In genomic region chr20:50052550-50052949, GRCh38 we compare ENCODE assay signal across 18 cellular contexts.
DNase-seq lines count a peak whose midpoint lies in the region; ATAC-seq, FAIRE-seq and TF ChIP-seq lines count a peak whose summit lies in the region.
"Had no signal": no experiment of that assay in that cellular context is flagged by ENCODE, and none has a peak within 500 bp of the region (broad histone marks: within the 10 kb centered on the region; RNA-seq: fewer than 3 reads in every experiment).

No MANE protein-coding gene starts in this region.

- TF ChIP-seq CTCF in IMR-90 (conservative IDR thresholded peaks at IDR 0.05; ENCODE audit: low read depth, low read length) (no peak), nephron (IDR thresholded peaks at IDR 0.05; ENCODE audit: unreplicated experiment in 3 of 3) (no peak), spleen (IDR thresholded peaks at IDR 0.05 in 8 of 11, conservative IDR thresholded peaks at IDR 0.05 in 3 of 11) (no peak)
- TF ChIP-seq CTCF in CD4-positive, alpha-beta T cell (IDR thresholded peaks at IDR 0.05): no peak

- no peak overlapping the region for H3K4me2 ChIP-seq in IMR-90 (ENCODE audit: low read depth, low read length)
- H3K4me2 ChIP-seq: KMS-11 had no signal

- H3K9ac ChIP-seq in IMR-90 (ENCODE audit: low read depth, low read length) (no peak overlapping the region), SK-N-MC (ENCODE audit: insufficient read length) (no peak overlapping the region)
- H3K9ac ChIP-seq: KMS-11 had no signal

- no peak overlapping the region for H4K91ac ChIP-seq in IMR-90 (ENCODE audit: insufficient read depth, low read depth, low read length)

- no peaks in the 10 kb centered on the region for H4K20me1 ChIP-seq in IMR-90 (ENCODE audit: insufficient read depth, low read length)

- peak overlapping the region; percentile 60 for H2AK9ac ChIP-seq in IMR-90 (replicated peaks; ENCODE audit: low read depth, low read length, poor library complexity)

- no peak overlapping the region for H3K18ac ChIP-seq in IMR-90 (ENCODE audit: low read depth, low read length)

- DNase-seq in IMR-90 (no peak), SK-N-MC (ENCODE audit: low read depth, low spot score) (no peak), spleen (no peak), SKM-1 treated with dmso at 0.1 percent for 144 hours (lab: John Stamatoyannopoulos, UW; ENCODE audit: unreplicated experiment) (no peak), H54 (ENCODE audit: insufficient read length, low spot score) (no peak)
- no peak for DNase-seq in CD4-positive, alpha-beta T cell
- DNase-seq: CD4-positive, alpha-beta memory T cell; GOT3; NCI-H1092; NCI-H2081 treated with DMSO at 0.1 percent for 48 hours; NCI-H226; NCI-H526 treated with DMSO at 0.1 percent for 48 hours; NK-92 treated with Interleukin-12 subunit alpha and Interleukin-12 subunit beta, amount 100 ng/mL, for 24 hours; RPMI8226; T-cell had no signal

- H3K27me3 ChIP-seq in IMR-90 (ENCODE audit: control insufficient read depth, insufficient read depth, low read length): no peaks in the 10 kb centered on the region
- H3K27me3 ChIP-seq in spleen (replicated peaks in 1 of 7): no peaks in the 10 kb centered on the region
- peaks cover under 1% of the 10 kb centered on the region for H3K27me3 ChIP-seq in CD4-positive, alpha-beta T cell (ENCODE audit: control insufficient read depth, insufficient read depth, low read length)

- CTCF ChIA-PET in IMR-90 (lab: Yijun Ruan, JAX): no interaction called here
- CTCF ChIA-PET in CD4-positive, alpha-beta T cell (lab: Charles Lee): no interaction called here

- no peak for TF ChIP-seq RAD21 in IMR-90 (IDR thresholded peaks at IDR 0.05; ENCODE audit: low read length)

- H2BK5ac ChIP-seq in IMR-90 (ENCODE audit: low read depth, low read length, poor library complexity, severe bottlenecking): no peak overlapping the region

- H2BK15ac ChIP-seq in IMR-90 (ENCODE audit: low read depth, low read length): no peak overlapping the region

- H3K23ac ChIP-seq in IMR-90 (ENCODE audit: low read depth, low read length): no peak overlapping the region

- no peak overlapping the region for H3K27ac ChIP-seq in IMR-90 (ENCODE audit: insufficient read depth, low read length)
- peak overlapping the region; percentile 68; the same call in 1 of the 2 replicates for H3K27ac ChIP-seq in SK-N-MC
- H3K27ac ChIP-seq in spleen: peak overlapping the region in 5 of 8 donors; percentile 10 to 62 (median 59)
- H3K27ac ChIP-seq in CD4-positive, alpha-beta T cell (ENCODE audit: low read depth, low read length): no peak overlapping the region
- H3K27ac ChIP-seq: KMS-11 had no signal

- peaks cover 52% of the 10 kb centered on the region for H3K4me1 Mint-ChIP-seq in nephron
- no peaks in the 10 kb centered on the region for H3K4me1 Mint-ChIP-seq in CD4-positive, alpha-beta T cell (ENCODE audit: low read depth)

- H3K4me3 Mint-ChIP-seq in nephron: peak overlapping the region; percentile 14 to 72 (median 60)
- H3K4me3 Mint-ChIP-seq in CD4-positive, alpha-beta T cell: no peak overlapping the region
- H3K4me3 Mint-ChIP-seq: CD4-positive, alpha-beta memory T cell; T-cell had no signal

- no peaks in the 10 kb centered on the region for H3K79me1 ChIP-seq in IMR-90 (ENCODE audit: low read depth in 1 of 2, low read length in 2 of 2)

- intact Hi-C loops in IMR-90 (cut with micrococcal nuclease): no loop called here
- intact Hi-C loops in spleen (cut with DNase I; ENCODE audit: low total_unique reads): no loop called here
- intact Hi-C loops in CD4-positive, alpha-beta T cell (cut with DNase I, micrococcal nuclease): no loop called here

- H2AFZ ChIP-seq in IMR-90 (replicated peaks; ENCODE audit: low read length, poor library complexity): no peak overlapping the region

- H3K36me3 ChIP-seq in IMR-90 (ENCODE audit: control insufficient read depth, insufficient read depth, low read length): no peaks in the 10 kb centered on the region
- H3K36me3 ChIP-seq in SK-N-MC (ENCODE audit: insufficient read depth, low read length): no peaks in the 10 kb centered on the region
- H3K36me3 ChIP-seq in spleen: no peaks in the 10 kb centered on the region

- no peaks in the 10 kb centered on the region for H3K9me3 Mint-ChIP-seq in nephron
- no peaks in the 10 kb centered on the region for H3K9me3 Mint-ChIP-seq in CD4-positive, alpha-beta T cell
- H3K9me3 Mint-ChIP-seq: CD4-positive, alpha-beta memory T cell; T-cell had no signal

- H3K9me3 ChIP-seq in IMR-90 (ENCODE audit: control insufficient read depth, insufficient read depth, low read length): no peaks in the 10 kb centered on the region
- H3K9me3 ChIP-seq in SK-N-MC (ENCODE audit: low read depth, low read length): no peaks in the 10 kb centered on the region
- no peaks in the 10 kb centered on the region for H3K9me3 ChIP-seq in spleen
- H3K9me3 ChIP-seq in CD4-positive, alpha-beta T cell (ENCODE audit: control insufficient read depth, low read length): no peaks in the 10 kb centered on the region

- in situ Hi-C loops in IMR-90 (cut with MboI; ENCODE audit: low sequenced_read_pairs): no loop called here

- POLR2A ChIA-PET in IMR-90 (lab: Charles Lee; ENCODE audit: unreplicated experiment): no interaction called here
- POLR2A ChIA-PET in CD4-positive, alpha-beta T cell (lab: Charles Lee): no interaction called here

- no TSS peak for BruUV-seq in IMR-90 (replicated peaks; lab: Mats Ljungman, UMichigan)

- H2BK120ac ChIP-seq in IMR-90 (ENCODE audit: low read depth, low read length): no peak overlapping the region

- dilution Hi-C loops in IMR-90 (cut with HindIII; ENCODE audit: low sequenced_read_pairs, unreplicated experiment): no loop called here

- H3K4ac ChIP-seq in IMR-90 (ENCODE audit: low read depth, low read length): no peak overlapping the region

- no peak overlapping the region for H3K56ac ChIP-seq in IMR-90 (ENCODE audit: extremely low read depth, insufficient read depth, low read length)

- H2BK20ac ChIP-seq in IMR-90 (ENCODE audit: low read depth, low read length): no peak overlapping the region

- H3K27ac Mint-ChIP-seq in nephron: peak overlapping the region; percentile 98 to 100 (median 99)
- no peak overlapping the region for H3K27ac Mint-ChIP-seq in CD4-positive, alpha-beta T cell
- H3K27ac Mint-ChIP-seq: CD4-positive, alpha-beta memory T cell; T-cell had no signal

- H3K4me1 ChIP-seq in IMR-90 (ENCODE audit: control insufficient read depth, insufficient read depth, low read length): peaks cover 12% of the 10 kb centered on the region
- peaks cover 15 to 61% (median 39%) of the 10 kb centered on the region in 6 donors for H3K4me1 ChIP-seq in spleen

- H3K4me3 ChIP-seq in IMR-90 (ENCODE audit: insufficient read depth, low read depth, low read length) (no peak overlapping the region), SK-N-MC (no peak overlapping the region), spleen (no peak overlapping the region)

- no peak overlapping the region for H4K5ac ChIP-seq in IMR-90 (ENCODE audit: low read depth, low read length)

- no peaks in the 10 kb centered on the region for H3K9me1 ChIP-seq in IMR-90 (ENCODE audit: insufficient read depth, low read length)

- H3K27me3 Mint-ChIP-seq in nephron (ENCODE audit: low read depth): no peaks in the 10 kb centered on the region
- H3K27me3 Mint-ChIP-seq in CD4-positive, alpha-beta T cell: peaks cover 18% of the 10 kb centered on the region

- H4K8ac ChIP-seq in IMR-90 (ENCODE audit: low read depth in 2 of 2, low read length in 2 of 2): no peak overlapping the region

- no peak for TF ChIP-seq POLR2A in IMR-90 (IDR thresholded peaks at IDR 0.05; ENCODE audit: low read depth, low read length)
- TF ChIP-seq POLR2A in spleen (IDR thresholded peaks at IDR 0.05): no peak
- TF ChIP-seq POLR2A in H54 (IDR thresholded peaks at IDR 0.05; ENCODE audit: low read depth, low read length): no peak

- no peak overlapping the region for H3K14ac ChIP-seq in IMR-90 (replicated peaks; ENCODE audit: low read depth, low read length)

- FAIRE-seq in H54 (lab: Jason Lieb, UNC): no peak
- FAIRE-seq: D721Med had no signal

- H2AK5ac ChIP-seq in IMR-90 (ENCODE audit: low read depth, low read length): 0 out of 2 replicates have a peak overlapping the region, but pooled peaks have one; percentile 4

- 20% methylated on average over 1 of the region's 4 CpGs; no CpG with 5 or more reads in 1 of the 2 experiments for WGBS in IMR-90 (ENCODE audit: extremely low coverage in 2 of 2, insufficient read length in 1 of 2), 2 experiments
- 14 to 37% (median 26%) methylated on average over 4 of the region's 4 CpGs for WGBS in spleen, 5 donors

- no peak for ATAC-seq in IMR-90 (ENCODE audit: low read depth)
- ATAC-seq in CD4-positive, alpha-beta T cell (ENCODE audit: poor library complexity): no peak
- ATAC-seq: T-cell had no signal

- H3K36me3 Mint-ChIP-seq in nephron (ENCODE audit: low read depth): no peaks in the 10 kb centered on the region
- no peaks in the 10 kb centered on the region for H3K36me3 Mint-ChIP-seq in CD4-positive, alpha-beta T cell (ENCODE audit: low read depth)
- H3K36me3 Mint-ChIP-seq: CD4-positive, alpha-beta memory T cell; T-cell had no signal

TF ChIP-seq in IMR-90, 13 proteins besides CTCF, POLR2A, EP300 and RAD21:
- no peak for TF ChIP-seq ELK1 (IDR thresholded peaks at IDR 0.05; ENCODE audit: borderline replicate concordance, low read depth, low read length)
- TF ChIP-seq BHLHE40 (IDR thresholded peaks at IDR 0.05; ENCODE audit: low read depth, low read length): peak; percentile 61

Comparison
In these comparisons a context has a peak if more than half of its experiments do, and no peak if none do; other contexts are left out.
1. H3K27ac ChIP-seq: peak in SK-N-MC (single experiment) and spleen (5 of 8); none in IMR-90 (single experiment) and CD4-positive, alpha-beta T cell (single experiment).